Comparison of ENCODE assay signal across 22 cellular contexts in the genomic region with DNA sequence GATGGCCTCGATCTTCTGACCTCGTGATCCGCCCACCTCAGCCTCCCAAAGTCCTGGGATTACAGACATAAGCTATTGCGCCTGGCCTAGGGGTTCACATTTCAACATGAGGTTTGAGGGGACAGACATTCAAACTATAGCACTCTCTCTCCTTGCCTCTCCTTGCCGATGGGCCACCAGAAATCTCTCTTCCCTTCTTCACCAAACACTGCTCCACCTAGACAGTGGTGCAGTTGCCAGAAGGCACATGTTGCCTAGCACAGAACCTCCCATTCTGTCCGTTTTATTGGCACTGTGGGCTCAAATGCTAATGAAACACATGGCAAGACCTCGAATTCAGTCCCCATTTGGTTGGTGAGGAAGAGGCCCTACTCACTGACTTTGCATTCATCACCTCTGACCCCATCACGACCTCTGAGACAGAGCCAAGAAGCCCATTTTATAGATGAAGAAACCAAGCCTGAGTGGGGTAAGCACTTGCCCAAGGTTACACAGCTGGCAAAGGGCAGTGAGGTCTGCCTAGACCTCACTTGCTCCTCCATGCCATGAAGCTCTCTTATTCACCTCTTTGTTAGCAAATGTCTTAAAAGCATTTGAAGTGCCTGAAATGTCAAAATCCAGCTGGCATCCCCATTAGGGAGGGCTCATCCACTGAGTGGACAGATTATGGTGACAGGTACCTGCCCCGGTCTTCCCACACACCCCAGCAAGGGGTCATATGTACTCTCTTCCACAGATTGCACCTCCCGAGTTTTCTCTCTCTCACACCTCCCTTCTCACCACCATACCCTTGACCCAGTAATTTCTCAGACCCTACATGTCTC. TPM values are rescaled to one million over a fixed set of nuclear protein-coding genes. Genes with fewer than 3 reads are reported as not detected.
DNase-seq lines count a peak whose midpoint lies in the region; ATAC-seq, FAIRE-seq and TF ChIP-seq lines count a peak whose summit lies in the region.
"Had no signal": no experiment of that assay in that cellular context is flagged by ENCODE, and none has a peak within 500 bp of the region (broad histone marks: within the 10 kb centered on the region; RNA-seq: fewer than 3 reads in every experiment).

No MANE protein-coding gene starts in this region.

- no peaks in the 10 kb centered on the region for H3K9me3 Mint-ChIP-seq in activated CD8-positive, alpha-beta memory T cell treated with anti-CD3 and anti-CD28 coated beads, Interleukin-2, amount 10 ng/mL, durations not matched to agents 7 days and 5 days (ENCODE audit: low read depth)
- H3K9me3 Mint-ChIP-seq: nephron had no signal

- WGBS in K562 (ENCODE audit: insufficient coverage, low coverage, missing lambda C conversion rate) = 13% methylated on average over 10 of the region's 10 CpGs
- WGBS in sigmoid colon, 2 donors = 91 to 92% methylated on average over 10 of the region's 10 CpGs
- 86% methylated on average over 10 of the region's 10 CpGs for whole genome bisulfite sequencing in mammary epithelial cell (ENCODE audit: low coverage, missing lambda C conversion rate)

- H2AFZ ChIP-seq in HCT116 (ENCODE audit: low read depth, low read length, poor library complexity, severe bottlenecking) (no peak overlapping the region), K562 (ENCODE audit: low read depth, low read length) (peak overlapping the region; percentile 10; the same call in 1 of the 2 replicates), mammary epithelial cell (ENCODE audit: low read depth, low read length) (no peak overlapping the region)

- no peaks in the 10 kb centered on the region for H3K9me2 ChIP-seq in HCT116 (ENCODE audit: insufficient read depth)

- H3K36me3 Mint-ChIP-seq in activated CD8-positive, alpha-beta memory T cell treated with anti-CD3 and anti-CD28 coated beads, Interleukin-2, amount 10 ng/mL, durations not matched to agents 7 days and 5 days = no peaks in the 10 kb centered on the region
- H3K36me3 Mint-ChIP-seq: activated naive CD8-positive, alpha-beta T cell had no signal

- dilution Hi-C loops in mammary epithelial cell (cut with HindIII; ENCODE audit: low sequenced_read_pairs) = no loop called here

- BruUV-seq in HCT116 (replicated peaks; lab: Mats Ljungman, UMichigan) = no TSS peak
- no TSS peak for BruUV-seq in K562 (replicated peaks; lab: Mats Ljungman, UMichigan)
- no TSS peak for BruUV-seq in mammary epithelial cell (replicated peaks; lab: Mats Ljungman, UMichigan)

- H3K9ac ChIP-seq in HCT116 (ENCODE audit: low read length) (peak overlapping the region; percentile 54; the same call in 1 of the 2 replicates), K562 (ENCODE audit: insufficient read depth in 1 of 2, low read depth in 2 of 2, low read length in 2 of 2) (no peak overlapping the region), mammary epithelial cell (ENCODE audit: insufficient read depth, low read length) (no peak overlapping the region)

- peaks cover 29 to 45% of the 10 kb centered on the region in 2 experiments for H3K4me1 ChIP-seq in HCT116 (ENCODE audit: control insufficient read depth in 1 of 2, insufficient read depth in 2 of 2, low read length in 2 of 2)
- H3K4me1 ChIP-seq in K562 (replicated peaks in 1 of 2; ENCODE audit: control insufficient read depth in 2 of 2, insufficient read depth in 2 of 2, low read length in 2 of 2) = peaks cover 12 to 15% of the 10 kb centered on the region in 2 experiments; a peak in 4 of 5 replicates
- peaks cover 0 to 27% (median 16%) of the 10 kb centered on the region in 4 donors for H3K4me1 ChIP-seq in sigmoid colon
- H3K4me1 ChIP-seq in mammary epithelial cell (ENCODE audit: insufficient read depth, low read length) = peaks cover 46% of the 10 kb centered on the region

- TF ChIP-seq RAD21 in HCT116 (IDR thresholded peaks at IDR 0.05; ENCODE audit: low read depth) (no peak), K562 (CRISPR knock-in tag; conservative IDR thresholded peaks at IDR 0.05 in 1 of 2, IDR thresholded peaks at IDR 0.05 in 1 of 2) (no peak)

- H3K4me2 ChIP-seq in HCT116 (ENCODE audit: low read length) = peak overlapping the region; percentile 56; the same call in 1 of the 2 replicates
- no peak overlapping the region for H3K4me2 ChIP-seq in K562 (ENCODE audit: insufficient read depth, low read length)
- H3K4me2 ChIP-seq in mammary epithelial cell (ENCODE audit: insufficient read depth, low read depth, low read length) = no peak overlapping the region

- no peaks in the 10 kb centered on the region for H3K4me1 Mint-ChIP-seq in activated CD8-positive, alpha-beta memory T cell treated with anti-CD3 and anti-CD28 coated beads, Interleukin-2, amount 10 ng/mL, durations not matched to agents 7 days and 5 days
- H3K4me1 Mint-ChIP-seq: nephron, T-helper 17 cell had no signal

- no peak for ATAC-seq in activated CD8-positive, alpha-beta memory T cell treated with anti-CD3 and anti-CD28 coated beads, Interleukin-2, amount 10 ng/mL, durations not matched to agents 7 days and 5 days
- no peak for ATAC-seq in HCT116
- ATAC-seq in K562 = no peak
- ATAC-seq in HG02763 (IDR thresholded peaks at IDR 0.05; ENCODE audit: unreplicated experiment) = no peak
- ATAC-seq: T-helper 17 cell had no signal

- H3K27ac Mint-ChIP-seq in activated CD8-positive, alpha-beta memory T cell treated with anti-CD3 and anti-CD28 coated beads, Interleukin-2, amount 10 ng/mL, durations not matched to agents 7 days and 5 days = no peak overlapping the region
- H3K27ac Mint-ChIP-seq: activated naive CD8-positive, alpha-beta T cell; nephron; progenitor cell of endocrine pancreas; T-helper 17 cell had no signal

- no peak overlapping the region for H3K4me3 Mint-ChIP-seq in activated CD8-positive, alpha-beta memory T cell treated with anti-CD3 and anti-CD28 coated beads, Interleukin-2, amount 10 ng/mL, durations not matched to agents 7 days and 5 days
- H3K4me3 Mint-ChIP-seq: activated naive CD8-positive, alpha-beta T cell; nephron; T-helper 17 cell had no signal

- H3K79me2 ChIP-seq in HCT116 (ENCODE audit: insufficient read depth, low read length) (no peaks in the 10 kb centered on the region), K562 (ENCODE audit: control insufficient read depth, insufficient read depth, low read length) (no peaks in the 10 kb centered on the region), mammary epithelial cell (ENCODE audit: insufficient read depth, low read length) (no peaks in the 10 kb centered on the region)

- H3K9me3 ChIP-seq in HCT116 (ENCODE audit: control insufficient read depth in 1 of 2, insufficient read depth in 1 of 2, low read depth in 1 of 2, low read length in 2 of 2) (peaks cover 0 to 4% of the 10 kb centered on the region in 2 experiments; a peak in 1 of 4 replicates), K562 (replicated peaks; ENCODE audit: control insufficient read depth, insufficient read depth, low read depth, low read length) (0 out of 2 replicates have a peak, but pooled peaks cover 6% of the 10 kb centered on the region), sigmoid colon (no peaks in the 10 kb centered on the region), mammary epithelial cell (replicated peaks; ENCODE audit: insufficient read depth, low read length) (no peaks in the 10 kb centered on the region)
- H3K9me3 ChIP-seq: heart left ventricle, vagina had no signal

- H3K27me3 Mint-ChIP-seq in activated CD8-positive, alpha-beta memory T cell treated with anti-CD3 and anti-CD28 coated beads, Interleukin-2, amount 10 ng/mL, durations not matched to agents 7 days and 5 days = no peaks in the 10 kb centered on the region
- H3K27me3 Mint-ChIP-seq: activated naive CD8-positive, alpha-beta T cell; progenitor cell of endocrine pancreas; T-helper 17 cell had no signal

- no peak for TF ChIP-seq POLR2A in HCT116 (IDR thresholded peaks at IDR 0.05; ENCODE audit: borderline replicate concordance, extremely low read depth, insufficient read depth, insufficient read length)
- TF ChIP-seq POLR2A in K562 (conservative IDR thresholded peaks at IDR 0.05) = no peak
- no peak for TF ChIP-seq POLR2A in sigmoid colon (IDR thresholded peaks at IDR 0.05)

- in situ Hi-C loops in K562 (cut with MboI) = loop anchor here (5.0 kb wide), 1 partner anchor 1355 kb away; no protein-coding TSS in a partner anchor
- in situ Hi-C loops in mammary epithelial cell (cut with MboI; ENCODE audit: low sequenced_read_pairs in 2 of 2) = no loop called here

- peak; percentile 53 for DNase-seq in activated CD8-positive, alpha-beta memory T cell treated with anti-CD3 and anti-CD28 coated beads for 24 hours
- no peak for DNase-seq in activated CD8-positive, alpha-beta memory T cell treated with anti-CD3 and anti-CD28 coated beads, Interleukin-2, amount 10 ng/mL, durations not matched to agents 7 days and 5 days
- DNase-seq in HCT116 (ENCODE audit: low read depth, low spot score) (no peak), K562 (ENCODE audit: extremely low read depth in 1 of 4, low spot score in 3 of 4) (no peak), sigmoid colon (peak; percentile 51), HuH-7 (ENCODE audit: low spot score) (no peak), mammary epithelial cell (no peak)
- DNase-seq: cortex of kidney, GDM1, GM23248, mesendoderm, NCI-H1417, NCI-H2171, NCI-H526 treated with DMSO at 0.1 percent for 48 hours, T-helper 17 cell had no signal

- H3K36me3 ChIP-seq in HCT116 (ENCODE audit: control insufficient read depth in 1 of 2, insufficient read depth in 2 of 2, low read length in 2 of 2) (no peaks in the 10 kb centered on the region), K562 (ENCODE audit: control insufficient read depth, insufficient read depth, low read length) (no peaks in the 10 kb centered on the region), sigmoid colon (no peaks in the 10 kb centered on the region), mammary epithelial cell (ENCODE audit: insufficient read depth, low read length) (no peaks in the 10 kb centered on the region)
- H3K36me3 ChIP-seq: heart left ventricle, vagina had no signal

- no peak for TF ChIP-seq CTCF in HCT116 (IDR thresholded peaks at IDR 0.05 in 2 of 3, conservative IDR thresholded peaks at IDR 0.05 in 1 of 3; ENCODE audit: borderline replicate concordance in 1 of 3, insufficient read depth in 1 of 3, low read depth in 2 of 3, low read length in 2 of 3)
- no peak for TF ChIP-seq CTCF in K562 (IDR thresholded peaks at IDR 0.05 in 2 of 3, conservative IDR thresholded peaks at IDR 0.05 in 1 of 3; ENCODE audit: insufficient read depth in 2 of 3, low read depth in 1 of 3, low read length in 3 of 3)
- no peak for TF ChIP-seq CTCF in sigmoid colon (IDR thresholded peaks at IDR 0.05)
- TF ChIP-seq CTCF in mammary epithelial cell (conservative IDR thresholded peaks at IDR 0.05 in 1 of 2, IDR thresholded peaks at IDR 0.05 in 1 of 2; ENCODE audit: extremely low read depth in 1 of 2, insufficient read depth in 1 of 2, low read depth in 1 of 2, low read length in 2 of 2) = no peak

- intact Hi-C loops in HCT116 (cut with micrococcal nuclease) (no loop called here), K562 (cut with micrococcal nuclease) (no loop called here), sigmoid colon (cut with DNase I) (no loop called here), mammary epithelial cell (cut with micrococcal nuclease) (no loop called here)

- TF ChIP-seq EP300 in K562 (IDR thresholded peaks at IDR 0.05; ENCODE audit: low read length) (no peak), sigmoid colon (IDR thresholded peaks at IDR 0.05) (no peak)

- H3K27me3 ChIP-seq in HCT116 (ENCODE audit: insufficient read depth, low read length) (no peaks in the 10 kb centered on the region), K562 (ENCODE audit: control insufficient read depth in 2 of 2, insufficient read depth in 2 of 2, low read length in 2 of 2) (peaks cover 9 to 40% of the 10 kb centered on the region in 2 experiments; a peak in 4 of 5 replicates), sigmoid colon (no peaks in the 10 kb centered on the region), mammary epithelial cell (ENCODE audit: insufficient read depth, low read length) (no peaks in the 10 kb centered on the region)
- H3K27me3 ChIP-seq: vagina had no signal

- CTCF ChIA-PET in activated CD8-positive, alpha-beta memory T cell treated with anti-CD3 and anti-CD28 coated beads, Interleukin-2, amount 10 ng/mL, durations not matched to agents 7 days and 5 days (lab: Charles Lee) = no interaction called here
- CTCF ChIA-PET in HCT116 (lab: Charles Lee) = no interaction called here
- CTCF ChIA-PET in K562 (lab: Yijun Ruan, JAX; ENCODE audit: low intra/inter-chr PET ratio) = no interaction called here
- CTCF ChIA-PET in mammary epithelial cell (lab: Charles Lee; ENCODE audit: low non-redundant PET) = no interaction called here

- POLR2A ChIA-PET in HCT116 (lab: Charles Lee) (no interaction called here), K562 (lab: Yijun Ruan, JAX) (no interaction called here)

- H4K20me1 ChIP-seq in HCT116 (ENCODE audit: insufficient read depth) = no peaks in the 10 kb centered on the region
- H4K20me1 ChIP-seq in K562 (replicated peaks; ENCODE audit: control insufficient read depth, insufficient read depth, low read length) = no peaks in the 10 kb centered on the region; the same call in none of the 2 replicates
- no peaks in the 10 kb centered on the region for H4K20me1 ChIP-seq in mammary epithelial cell (ENCODE audit: insufficient read depth, low read length)

- H3K4me3 ChIP-seq in HCT116 (replicated peaks in 1 of 2; ENCODE audit: low read depth in 1 of 2, low read length in 2 of 2) (no peak overlapping the region), K562 (no peak overlapping the region), sigmoid colon (no peak overlapping the region), mammary epithelial cell (replicated peaks in 1 of 3; ENCODE audit: insufficient read depth in 1 of 3, low read depth in 2 of 3, low read length in 3 of 3) (no peak overlapping the region)
- H3K4me3 ChIP-seq: GM23248, heart left ventricle, skin epidermis, vagina had no signal

- no peaks in the 10 kb centered on the region for H3K9me1 ChIP-seq in K562 (ENCODE audit: control insufficient read depth, insufficient read depth, low read length)

- H3K27ac ChIP-seq in HCT116 (ENCODE audit: low read depth, low read length) (peak overlapping the region; percentile 65; the same call in 1 of the 2 replicates), K562 (ENCODE audit: extremely low read depth, low read depth, low read length) (no peak overlapping the region), sigmoid colon (no peak overlapping the region), mammary epithelial cell (ENCODE audit: insufficient read depth, low read depth, low read length) (no peak overlapping the region)
- H3K27ac ChIP-seq: heart left ventricle, vagina had no signal

- RAD21 ChIA-PET in HCT116 (lab: Charles Lee; ENCODE audit: low non-redundant PET in 1 of 2, low total read pairs in 2 of 2, uncharacterized antibody in 2 of 2, unreplicated experiment in 2 of 2) = no interaction called here

- no peak for FAIRE-seq in K562 (lab: Jason Lieb, UNC)

RNA-seq across cellular contexts. Expression of gene GPRIN2, which starts 34.0 kb away (rescaled TPM):
- total RNA-seq in activated CD8-positive, alpha-beta memory T cell treated with anti-CD3 and anti-CD28 coated beads, Interleukin-2, amount 10 ng/mL, durations not matched to agents 7 days and 5 days = not detected
- total RNA-seq in HCT116 (2021; ENCODE audit: unreplicated experiment) (1.7 TPM), K562 (2014; rRNA removed) (not detected in 2 replicates), K562 (2014; rRNA removed; fragmentation: Illumina TruSeq; extraction: Trizol) (not detected in 2 replicates), K562 (2015; rRNA removed; fragmentation: Illumina TruSeq; extraction: Trizol) (not detected in 2 replicates), K562 (2021) (not detected in 2 replicates), sigmoid colon (1 to 10 TPM in 1 of 4 donors, under 1 TPM in 2, not detected in 1; 0.16 to 1.4 (median 0.27) TPM), mammary epithelial cell (1 to 10 TPM in 1 of 2 donors, under 1 TPM in 1; 0.54 to 3.7 TPM)
- 1.0 TPM in 2 replicates for polyA plus RNA-seq in HCT116 (2012)
- total RNA-seq in K562 (2011; cell fraction: chromatin; rRNA removed; ENCODE audit: low replicate concordance) = not detected in 2 replicates
- total RNA-seq in K562 (2011; cell fraction: nucleolus; rRNA removed) = not detected in 2 replicates
- not detected in 2 replicates for total RNA-seq in K562 (2011; cell fraction: nucleoplasm; rRNA removed)
- polyA plus RNA-seq in K562 (2011; rRNA removed) (not detected in 2 replicates), K562 (2014; fragmentation: Illumina TruSeq; extraction: Trizol) (not detected in 2 replicates), K562 (2014; fragmentation: Nextera tagmentation; extraction: Ambion mirVana) (not detected), K562 (2014; rRNA removed) (not detected in 2 replicates), sigmoid colon (10 to 100 TPM; 21.7 to 30.0 (median 21.8) TPM), mammary epithelial cell (0.20 TPM)
- polyA plus RNA-seq in K562 (2011; cell fraction: cytosol; rRNA removed) = not detected in 2 replicates
- not detected in 2 replicates for polyA plus RNA-seq in K562 (2011; cell fraction: nucleus; rRNA removed)
- polyA plus RNA-seq in K562 (2012) = not detected in 2 replicates
- polyA minus RNA-seq in K562 (2011; rRNA and poly(A)+ RNA removed) = not detected in 2 replicates
- polyA minus RNA-seq in K562 (2011; cell fraction: cytosol; rRNA and poly(A)+ RNA removed) = not detected in 2 replicates
- not detected in 2 replicates for polyA minus RNA-seq in K562 (2011; cell fraction: nucleus; rRNA and poly(A)+ RNA removed)
- not detected for polyA minus RNA-seq in mammary epithelial cell
- total RNA-seq: GM23248, T-helper 17 cell had no signal
- polyA plus RNA-seq: GM23248, heart left ventricle had no signal

RNA-seq across cellular contexts. Expression of gene SYT15, which starts 56.4 kb away (rescaled TPM):
- total RNA-seq in activated CD8-positive, alpha-beta memory T cell treated with anti-CD3 and anti-CD28 coated beads, Interleukin-2, amount 10 ng/mL, durations not matched to agents 7 days and 5 days = 1 to 10 TPM in 1 of 2 experiments, under 1 TPM in 1; 0.33 to 1.5 TPM
- total RNA-seq in HCT116 (2021; ENCODE audit: unreplicated experiment) (1.6 TPM), K562 (2014; rRNA removed) (0.05 and 0.37 TPM in 2 replicates), K562 (2014; rRNA removed; fragmentation: Illumina TruSeq; extraction: Trizol) (0.25 and 0.70 TPM in 2 replicates), K562 (2015; rRNA removed; fragmentation: Illumina TruSeq; extraction: Trizol) (0.23 TPM in 1 of 2 replicates, not detected in the other), K562 (2021) (0.65 and 0.82 TPM in 2 replicates), sigmoid colon (1 to 10 TPM in 2 of 4 donors, under 1 TPM in 2; 0.81 to 1.4 (median 1.0) TPM), mammary epithelial cell (under 1 TPM; under 0.01 to 0.68 TPM)
- 0.35 and 0.51 TPM in 2 replicates for polyA plus RNA-seq in HCT116 (2012)
- total RNA-seq in K562 (2011; cell fraction: chromatin; rRNA removed; ENCODE audit: low replicate concordance) = 1.5 and 3.2 TPM in 2 replicates
- 0.67 and 1.1 TPM in 2 replicates for total RNA-seq in K562 (2011; cell fraction: nucleolus; rRNA removed)
- total RNA-seq in K562 (2011; cell fraction: nucleoplasm; rRNA removed) = 1.6 and 2.4 TPM in 2 replicates
- polyA plus RNA-seq in K562 (2011; rRNA removed) (0.22 and 0.53 TPM in 2 replicates), K562 (2014; fragmentation: Illumina TruSeq; extraction: Trizol) (0.10 and 0.22 TPM in 2 replicates), K562 (2014; fragmentation: Nextera tagmentation; extraction: Ambion mirVana) (under 1 TPM; 0.15 to 0.20 TPM), K562 (2014; rRNA removed) (0.05 and 0.36 TPM in 2 replicates), sigmoid colon (1 to 10 TPM; 1.2 to 1.7 (median 1.2) TPM), mammary epithelial cell (0.07 TPM)
- 0.15 and 0.25 TPM in 2 replicates for polyA plus RNA-seq in K562 (2011; cell fraction: cytosol; rRNA removed)
- polyA plus RNA-seq in K562 (2011; cell fraction: nucleus; rRNA removed) = 0.49 and 0.74 TPM in 2 replicates
- polyA plus RNA-seq in K562 (2012) = 0.15 and 0.39 TPM in 2 replicates
- polyA minus RNA-seq in K562 (2011; rRNA and poly(A)+ RNA removed) = 0.51 and 0.60 TPM in 2 replicates
- not detected in 2 replicates for polyA minus RNA-seq in K562 (2011; cell fraction: cytosol; rRNA and poly(A)+ RNA removed)
- 0.33 and 0.40 TPM in 2 replicates for polyA minus RNA-seq in K562 (2011; cell fraction: nucleus; rRNA and poly(A)+ RNA removed)
- not detected for polyA minus RNA-seq in mammary epithelial cell

RNA-seq across cellular contexts. Expression of gene NPY4R, which starts 56.7 kb away (rescaled TPM):
- not detected for total RNA-seq in activated CD8-positive, alpha-beta memory T cell treated with anti-CD3 and anti-CD28 coated beads, Interleukin-2, amount 10 ng/mL, durations not matched to agents 7 days and 5 days
- total RNA-seq in HCT116 (2021; ENCODE audit: unreplicated experiment) (not detected), K562 (2014; rRNA removed) (not detected in 2 replicates), K562 (2014; rRNA removed; fragmentation: Illumina TruSeq; extraction: Trizol) (not detected in 2 replicates), K562 (2015; rRNA removed; fragmentation: Illumina TruSeq; extraction: Trizol) (not detected in 2 replicates), K562 (2021) (not detected in 2 replicates), sigmoid colon (1 to 10 TPM; 1.5 to 6.6 (median 4.1) TPM), mammary epithelial cell (under 1 TPM in 1 of 2 donors, not detected in 1; 0.38 TPM)
- 0.04 TPM in 1 of 2 replicates, not detected in the other for polyA plus RNA-seq in HCT116 (2012)
- not detected in 2 replicates for total RNA-seq in K562 (2011; cell fraction: chromatin; rRNA removed; ENCODE audit: low replicate concordance)
- not detected in 2 replicates for total RNA-seq in K562 (2011; cell fraction: nucleolus; rRNA removed)
- total RNA-seq in K562 (2011; cell fraction: nucleoplasm; rRNA removed) = not detected in 2 replicates
- polyA plus RNA-seq in K562 (2011; rRNA removed) (not detected in 2 replicates), K562 (2014; fragmentation: Illumina TruSeq; extraction: Trizol) (not detected in 2 replicates), K562 (2014; fragmentation: Nextera tagmentation; extraction: Ambion mirVana) (not detected), K562 (2014; rRNA removed) (not detected in 2 replicates), sigmoid colon (1 to 10 TPM in 2 of 3 donors, under 1 TPM in 1; 0.46 to 3.1 (median 2.4) TPM), mammary epithelial cell (0.37 TPM)
- polyA plus RNA-seq in K562 (2011; cell fraction: cytosol; rRNA removed) = not detected in 2 replicates
- polyA plus RNA-seq in K562 (2011; cell fraction: nucleus; rRNA removed) = not detected in 2 replicates
- not detected in 2 replicates for polyA plus RNA-seq in K562 (2012)
- polyA minus RNA-seq in K562 (2011; rRNA and poly(A)+ RNA removed) = not detected in 2 replicates
- not detected in 2 replicates for polyA minus RNA-seq in K562 (2011; cell fraction: cytosol; rRNA and poly(A)+ RNA removed)
- polyA minus RNA-seq in K562 (2011; cell fraction: nucleus; rRNA and poly(A)+ RNA removed) = not detected in 2 replicates
- not detected for polyA minus RNA-seq in mammary epithelial cell
- total RNA-seq: GM23248, heart left ventricle, T-helper 17 cell had no signal
- polyA plus RNA-seq: GM23248, heart left ventricle had no signal

Comparison
In these comparisons a context has a peak if more than half of its experiments do, and no peak if none do; other contexts are left out.
1. DNase-seq: peak in activated CD8-positive, alpha-beta memory T cell treated with anti-CD3 and anti-CD28 coated beads for 24 hours (single experiment) and sigmoid colon (single experiment); none in activated CD8-positive, alpha-beta memory T cell treated with anti-CD3 and anti-CD28 coated beads, Interleukin-2, amount 10 ng/mL, durations not matched to agents 7 days and 5 days (single experiment), HCT116 (single experiment), K562 (0 of 4), HuH-7 (single experiment) and mammary epithelial cell (single experiment).